Comparison of ENCODE assay signal across 7 cellular contexts in the genomic region with DNA sequence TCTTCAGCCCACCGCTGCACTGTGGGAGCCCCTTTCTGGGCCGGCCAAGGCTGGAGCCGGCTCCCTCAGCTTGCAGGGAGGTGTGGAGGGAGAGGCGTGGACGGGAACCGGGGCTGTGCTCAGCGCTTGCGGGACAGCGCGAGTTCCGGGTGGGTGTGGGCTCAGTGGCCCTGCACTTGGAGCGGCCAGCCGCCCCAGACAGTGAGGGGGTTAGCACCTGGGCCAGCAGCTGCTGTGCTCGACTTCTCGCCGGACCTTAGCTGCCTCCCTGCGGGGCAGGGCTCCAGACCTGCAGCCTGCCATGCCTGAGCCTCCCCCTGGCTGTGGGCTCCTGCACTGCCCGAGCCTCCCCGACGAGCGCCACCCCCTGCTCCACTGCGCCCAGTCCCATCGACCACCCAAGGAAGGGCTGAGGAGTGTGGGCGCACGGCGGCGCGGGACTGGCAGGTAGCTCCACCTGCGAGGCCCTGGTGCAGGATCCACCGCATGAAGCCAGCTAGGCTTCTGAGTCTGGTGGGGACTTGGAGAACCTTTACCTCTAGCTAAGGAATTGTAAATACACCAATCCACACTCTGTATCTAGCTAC.
"Had no signal": no experiment of that assay in that cellular context is flagged by ENCODE, and none has a peak within 500 bp of the region (broad histone marks: within the 10 kb centered on the region; RNA-seq: fewer than 3 reads in every experiment).

No MANE protein-coding gene starts in this region.

- DNase-seq: IMR-90, KBM-7, KG1 had no signal

- FAIRE-seq: HepG2, HTR-8/SVneo, K562 had no signal

- H3K27ac ChIP-seq: HL-60 had no signal

- H3K4me3 ChIP-seq: K562 had no signal

- ATAC-seq: HepG2, K562 had no signal
